Comparison of ENCODE assay signal across 8 cellular contexts in genomic region chr11:13440100-13440855, GRCh38. TPM values are rescaled to one million over a fixed set of nuclear protein-coding genes. Genes with fewer than 3 reads are reported as not detected.
DNase-seq lines count a peak whose midpoint lies in the region; ATAC-seq, FAIRE-seq and TF ChIP-seq lines count a peak whose summit lies in the region.

No MANE protein-coding gene starts in this region.

- H3K27ac ChIP-seq in endothelial cell of umbilical vein (ENCODE audit: insufficient read depth, low read depth, low read length) (peak overlapping the region; percentile 49), mucosa of rectum (ENCODE audit: low read depth in 2 of 2, low read length in 2 of 2) (peak overlapping the region; percentile 35 to 38)

- H3K4me3 ChIP-seq in endothelial cell of umbilical vein (replicated peaks in 1 of 3; ENCODE audit: insufficient read depth in 1 of 3, low read depth in 1 of 3, low read length in 3 of 3): peak overlapping the region in 1 of 3 experiments; percentile 4
- peak overlapping the region; percentile 36 to 58 for H3K4me3 ChIP-seq in mucosa of rectum (ENCODE audit: low read length in 2 of 2)

- H3K4me2 ChIP-seq in endothelial cell of umbilical vein (ENCODE audit: insufficient read depth, low read length): peak overlapping the region; percentile 51

- no peak overlapping the region for H3K27ac Mint-ChIP-seq in activated CD4-positive, alpha-beta memory T cell treated with anti-CD3 and anti-CD28 coated beads, Interleukin-2, amount 10 ng/mL, durations not matched to agents 7 days and 5 days

- DNase-seq in H4 (ENCODE audit: low spot score) (peak; percentile 92), NCI-H774 (lab: John Stamatoyannopoulos, UW) (peak; percentile 51), endothelial cell of umbilical vein (ENCODE audit: low read depth, low spot score) (peak; percentile 96)
- no peak for DNase-seq in activated CD4-positive, alpha-beta memory T cell treated with anti-CD3 and anti-CD28 coated beads, Interleukin-2, amount 10 ng/mL, durations not matched to agents 7 days and 5 days

- no peaks in the 10 kb centered on the region for H3K27me3 Mint-ChIP-seq in activated CD4-positive, alpha-beta memory T cell treated with anti-CD3 and anti-CD28 coated beads, Interleukin-2, amount 10 ng/mL, durations not matched to agents 7 days and 5 days

- H3K79me2 ChIP-seq in endothelial cell of umbilical vein (ENCODE audit: control insufficient read depth, insufficient read depth, low read length): peaks cover 75% of the 10 kb centered on the region

- no peak overlapping the region for H2AFZ ChIP-seq in endothelial cell of umbilical vein (ENCODE audit: low read depth, low read length)

- BruUV-seq in endothelial cell of umbilical vein (replicated peaks; lab: Mats Ljungman, UMichigan): no TSS peak

- no peaks in the 10 kb centered on the region for H3K9me3 Mint-ChIP-seq in activated CD4-positive, alpha-beta memory T cell treated with anti-CD3 and anti-CD28 coated beads, Interleukin-2, amount 10 ng/mL, durations not matched to agents 7 days and 5 days

- no peak overlapping the region for H3K4me3 Mint-ChIP-seq in activated CD4-positive, alpha-beta memory T cell treated with anti-CD3 and anti-CD28 coated beads, Interleukin-2, amount 10 ng/mL, durations not matched to agents 7 days and 5 days

- H3K9me1 ChIP-seq in endothelial cell of umbilical vein (replicated peaks; ENCODE audit: control insufficient read depth, extremely low read depth, insufficient read depth, low read length): no peaks in the 10 kb centered on the region

- no peaks in the 10 kb centered on the region for H4K20me1 ChIP-seq in endothelial cell of umbilical vein (replicated peaks; ENCODE audit: control insufficient read depth, extremely low read depth, insufficient read depth, low read length)

- peak overlapping the region; percentile 12 for H3K9ac ChIP-seq in endothelial cell of umbilical vein (replicated peaks; ENCODE audit: extremely low read depth, insufficient read depth, low read length)
- peak overlapping the region; percentile 15 to 21 for H3K9ac ChIP-seq in mucosa of rectum (ENCODE audit: low read depth in 1 of 2, low read length in 2 of 2)

- TF ChIP-seq CTCF in endothelial cell of umbilical vein (IDR thresholded peaks at IDR 0.05; ENCODE audit: extremely low read depth in 1 of 2, insufficient read depth in 1 of 2, low read depth in 1 of 2, low read length in 2 of 2): no peak

- no peaks in the 10 kb centered on the region for H3K9me3 ChIP-seq in endothelial cell of umbilical vein (replicated peaks; ENCODE audit: control insufficient read depth, insufficient read depth, low read length)
- no peaks in the 10 kb centered on the region for H3K9me3 ChIP-seq in mucosa of rectum (ENCODE audit: control insufficient read depth in 2 of 2, low read length in 2 of 2)

- H3K27me3 ChIP-seq in endothelial cell of umbilical vein (ENCODE audit: control insufficient read depth in 2 of 2, insufficient read depth in 2 of 2, low read length in 2 of 2) (no peaks in the 10 kb centered on the region), mucosa of rectum (ENCODE audit: control insufficient read depth in 2 of 2, insufficient read depth in 2 of 2, low read length in 2 of 2) (no peaks in the 10 kb centered on the region)

- intact Hi-C loops in endothelial cell of umbilical vein (cut with micrococcal nuclease): loop anchor here (10.0 kb wide), 1 partner anchor 325 kb away; no protein-coding TSS in a partner anchor

- peaks cover 3% of the 10 kb centered on the region for H3K4me1 Mint-ChIP-seq in activated CD4-positive, alpha-beta memory T cell treated with anti-CD3 and anti-CD28 coated beads, Interleukin-2, amount 10 ng/mL, durations not matched to agents 7 days and 5 days

- no peak for TF ChIP-seq POLR2A in endothelial cell of umbilical vein (IDR thresholded peaks at IDR 0.05; ENCODE audit: low read depth, low read length)

- dilution Hi-C loops in endothelial cell of umbilical vein (cut with MboI; ENCODE audit: extremely low pct_ligation_motif_present, low sequenced_read_pairs): no loop called here

- CTCF ChIA-PET in endothelial cell of umbilical vein (lab: Charles Lee): interaction anchor here (0.7 to 1.7 kb wide), 12 partner anchors 8 to 1152 kb away, joined by 3 to 11 read pairs (median 4); no protein-coding TSS in a partner anchor
- CTCF ChIA-PET in activated CD4-positive, alpha-beta memory T cell treated with anti-CD3 and anti-CD28 coated beads, Interleukin-2, amount 10 ng/mL, durations not matched to agents 7 days and 5 days (lab: Charles Lee): interaction anchor here (0.6 to 1.3 kb wide), 2 partner anchors 23 to 936 kb away, joined by 3 to 5 read pairs; partner anchors contain the start of gene BTBD10

- H3K4me1 ChIP-seq in endothelial cell of umbilical vein (ENCODE audit: control insufficient read depth, extremely low read depth, insufficient read depth, low read length): peaks cover 21% of the 10 kb centered on the region
- peaks cover 0 to 8% of the 10 kb centered on the region in 2 donors for H3K4me1 ChIP-seq in mucosa of rectum (ENCODE audit: control insufficient read depth in 2 of 2, insufficient read depth in 2 of 2, low read length in 2 of 2)

- ATAC-seq in GM19452 (IDR thresholded peaks at IDR 0.05; ENCODE audit: unreplicated experiment) (no peak), GM18868 (IDR thresholded peaks at IDR 0.05; ENCODE audit: unreplicated experiment) (no peak), GM19395 (IDR thresholded peaks at IDR 0.05; ENCODE audit: unreplicated experiment) (no peak)

- peaks cover 7% of the 10 kb centered on the region for H3K36me3 Mint-ChIP-seq in activated CD4-positive, alpha-beta memory T cell treated with anti-CD3 and anti-CD28 coated beads, Interleukin-2, amount 10 ng/mL, durations not matched to agents 7 days and 5 days (ENCODE audit: low read depth)

- H3K36me3 ChIP-seq in endothelial cell of umbilical vein (ENCODE audit: control insufficient read depth in 2 of 2, extremely low read depth in 1 of 2, insufficient read depth in 2 of 2, low read length in 2 of 2): no peaks in the 10 kb centered on the region
- no peaks in the 10 kb centered on the region for H3K36me3 ChIP-seq in mucosa of rectum (ENCODE audit: control insufficient read depth in 2 of 2, insufficient read depth in 2 of 2, low read length in 2 of 2)

- POLR2A ChIA-PET in endothelial cell of umbilical vein (lab: Charles Lee): no interaction called here
- POLR2A ChIA-PET in activated CD4-positive, alpha-beta memory T cell treated with anti-CD3 and anti-CD28 coated beads, Interleukin-2, amount 10 ng/mL, durations not matched to agents 7 days and 5 days (lab: Charles Lee): interaction anchor here (1.7 kb wide), 1 partner anchor 23 kb away, joined by 7 read pairs; the partner anchor contains the start of gene BTBD10

- FAIRE-seq in endothelial cell of umbilical vein (lab: Jason Lieb, UNC): peak; percentile 87

TF ChIP-seq in endothelial cell of umbilical vein, 7 proteins besides CTCF, POLR2A, EP300 and RAD21:
- TF ChIP-seq GATA2 (IDR thresholded peaks at IDR 0.05; ENCODE audit: insufficient read depth, insufficient read length, low read depth, low read length) (peak; percentile 55), MAX (IDR thresholded peaks at IDR 0.05; ENCODE audit: insufficient read depth, insufficient read length) (no peak)

RNA-seq across cellular contexts. Expression of gene BTBD10, which starts 22.7 kb away (rescaled TPM):
- total RNA-seq in H4 (2014; rRNA removed; shearing (Covaris generic)): 66.2 and 70.1 TPM in 2 replicates
- 49.6 and 54.8 TPM in 2 replicates for total RNA-seq in endothelial cell of umbilical vein
- 25.6 and 31.7 TPM in 2 replicates for polyA plus RNA-seq in endothelial cell of umbilical vein
- 35.7 and 37.7 TPM in 2 replicates for polyA plus RNA-seq in endothelial cell of umbilical vein (2011; cell fraction: cytosol; rRNA removed)
- 50.1 and 65.0 TPM in 2 replicates for polyA plus RNA-seq in endothelial cell of umbilical vein (2011; cell fraction: nucleus; rRNA removed)
- 61.9 and 76.6 TPM in 2 replicates for polyA plus RNA-seq in endothelial cell of umbilical vein (2012)
- 77.6 and 78.9 TPM in 2 replicates for polyA minus RNA-seq in endothelial cell of umbilical vein
- polyA minus RNA-seq in endothelial cell of umbilical vein (2011; cell fraction: cytosol; rRNA and poly(A)+ RNA removed): 13.8 TPM
- polyA minus RNA-seq in endothelial cell of umbilical vein (2011; cell fraction: nucleus; rRNA and poly(A)+ RNA removed): 53.7 and 76.2 TPM in 2 replicates
- 10 to 100 TPM; 26.0 to 26.3 TPM for total RNA-seq in activated CD4-positive, alpha-beta memory T cell treated with anti-CD3 and anti-CD28 coated beads, Interleukin-2, amount 10 ng/mL, durations not matched to agents 7 days and 5 days

RNA-seq across cellular contexts. Expression of gene PTH, which starts 55.5 kb away (rescaled TPM):
- total RNA-seq in H4 (2014; rRNA removed; shearing (Covaris generic)): not detected in 2 replicates
- not detected in 2 replicates for total RNA-seq in endothelial cell of umbilical vein
- polyA plus RNA-seq in endothelial cell of umbilical vein: not detected in 2 replicates
- not detected in 2 replicates for polyA plus RNA-seq in endothelial cell of umbilical vein (2011; cell fraction: cytosol; rRNA removed)
- polyA plus RNA-seq in endothelial cell of umbilical vein (2011; cell fraction: nucleus; rRNA removed): not detected in 2 replicates
- polyA plus RNA-seq in endothelial cell of umbilical vein (2012): not detected in 2 replicates
- polyA minus RNA-seq in endothelial cell of umbilical vein: not detected in 2 replicates
- not detected for polyA minus RNA-seq in endothelial cell of umbilical vein (2011; cell fraction: cytosol; rRNA and poly(A)+ RNA removed)
- polyA minus RNA-seq in endothelial cell of umbilical vein (2011; cell fraction: nucleus; rRNA and poly(A)+ RNA removed): not detected in 2 replicates
- total RNA-seq in activated CD4-positive, alpha-beta memory T cell treated with anti-CD3 and anti-CD28 coated beads, Interleukin-2, amount 10 ng/mL, durations not matched to agents 7 days and 5 days: not detected
